ENCODE assay signal across 10 cellular contexts in genomic region chr19:1271528-1272422, GRCh38. TPM values are rescaled to one million over a fixed set of nuclear protein-coding genes. Genes with fewer than 3 reads are reported as not detected.
DNase-seq lines count a peak whose midpoint lies in the region; ATAC-seq, FAIRE-seq and TF ChIP-seq lines count a peak whose summit lies in the region.
"Had no signal": no experiment of that assay in that cellular context is flagged by ENCODE, and none has a peak within 500 bp of the region (broad histone marks: within the 10 kb centered on the region; RNA-seq: fewer than 3 reads in every experiment).

No MANE protein-coding gene starts in this region.

- H3K36me3 ChIP-seq in ovary, result no peaks in the 10 kb centered on the region
- peaks cover 14 to 28% of the 10 kb centered on the region in 2 donors for H3K36me3 ChIP-seq in small intestine (ENCODE audit: control insufficient read depth in 2 of 2, insufficient read depth in 2 of 2, low read length in 2 of 2)

- CTCF ChIA-PET in CD4-positive, alpha-beta T cell (lab: Charles Lee), result interaction anchor here (1.4 to 4.3 kb wide), 2 partner anchors 23 to 28 kb away, joined by 3 to 26 read pairs; no protein-coding TSS in a partner anchor
- CTCF ChIA-PET in RWPE1 (lab: Yijun Ruan, JAX), result interaction anchor here (0.6 to 1.4 kb wide), 5 partner anchors 11 to 72 kb away, joined by 3 to 7 read pairs (median 5); no protein-coding TSS in a partner anchor

- H3K4me3 Mint-ChIP-seq in CD4-positive, alpha-beta T cell, result peak overlapping the region; percentile 94
- H3K4me3 Mint-ChIP-seq in endothelial cell (ENCODE audit: unreplicated experiment), result peak overlapping the region; percentile 77

- no peak for TF ChIP-seq CTCF in CD4-positive, alpha-beta T cell (IDR thresholded peaks at IDR 0.05)
- TF ChIP-seq CTCF in RWPE1 (conservative IDR thresholded peaks at IDR 0.05; ENCODE audit: low read depth), result no peak
- no peak for TF ChIP-seq CTCF in endothelial cell (IDR thresholded peaks at IDR 0.05; ENCODE audit: unreplicated experiment)
- no peak for TF ChIP-seq CTCF in ovary (IDR thresholded peaks at IDR 0.05)

- no peak for TF ChIP-seq POLR2A in ovary (IDR thresholded peaks at IDR 0.05)

- no peaks in the 10 kb centered on the region for H3K9me3 ChIP-seq in CD4-positive, alpha-beta T cell (ENCODE audit: control insufficient read depth, low read length)
- H3K9me3 ChIP-seq in ovary, result no peaks in the 10 kb centered on the region
- H3K9me3 ChIP-seq in small intestine (ENCODE audit: control insufficient read depth, low read depth), result no peaks in the 10 kb centered on the region

- FAIRE-seq in small intestine (lab: Jason Lieb, UNC), result no peak

- H3K27ac Mint-ChIP-seq in CD4-positive, alpha-beta T cell, result peak overlapping the region; percentile 82
- no peak overlapping the region for H3K27ac Mint-ChIP-seq in endothelial cell (ENCODE audit: unreplicated experiment)

- H3K27me3 ChIP-seq in CD4-positive, alpha-beta T cell (ENCODE audit: control insufficient read depth, insufficient read depth, low read length), result no peaks in the 10 kb centered on the region
- no peaks in the 10 kb centered on the region for H3K27me3 ChIP-seq in ovary
- no peaks in the 10 kb centered on the region for H3K27me3 ChIP-seq in small intestine (ENCODE audit: control insufficient read depth in 2 of 2, insufficient read depth in 2 of 2, low read length in 2 of 2)

- H3K27me3 Mint-ChIP-seq in CD4-positive, alpha-beta T cell, result no peaks in the 10 kb centered on the region
- peaks cover 24% of the 10 kb centered on the region for H3K27me3 Mint-ChIP-seq in endothelial cell (ENCODE audit: unreplicated experiment)

- ATAC-seq in CD4-positive, alpha-beta T cell (ENCODE audit: poor library complexity), result no peak
- ATAC-seq in GM18867 (IDR thresholded peaks at IDR 0.05; ENCODE audit: unreplicated experiment), result no peak
- no peak for ATAC-seq in HG02763 (IDR thresholded peaks at IDR 0.05; ENCODE audit: unreplicated experiment)

- intact Hi-C loops in CD4-positive, alpha-beta T cell (cut with DNase I, micrococcal nuclease), result loop anchor here (10.0 kb wide), 2 partner anchors 133 to 203 kb away; partner anchors contain the start of genes C19orf25 (in 1 of the 2), DAZAP1 (in 1 of the 2) and GAMT (in 1 of the 2)
- intact Hi-C loops in ovary (cut with DNase I), result loop anchor here in 1 of 4 donors (10.0 kb wide), 1 partner anchor 113 kb away; the partner anchor contains the start of gene NDUFS7

- POLR2A ChIA-PET in CD4-positive, alpha-beta T cell (lab: Charles Lee), result interaction anchor here (1.3 to 1.9 kb wide), 3 partner anchors 19 to 243 kb away, joined by 3 to 6 read pairs (median 3); no protein-coding TSS in a partner anchor
- POLR2A ChIA-PET in RWPE1 (lab: Yijun Ruan, JAX; ENCODE audit: low non-redundant PET), result no interaction called here

- no peak for DNase-seq in CD4-positive, alpha-beta T cell
- DNase-seq in RWPE1 (ENCODE audit: low spot score), result no peak
- no peak for DNase-seq in endothelial cell (ENCODE audit: low spot score)
- DNase-seq in ovary, result peak in 4 of 5 donors; percentile 49 to 52 (median 50)
- DNase-seq in small intestine, result no peak
- no peak for DNase-seq in NCI-H2029 treated with DMSO at 0.1 percent for 48 hours (lab: John Stamatoyannopoulos, UW)

- no peak for TF ChIP-seq EP300 in ovary (IDR thresholded peaks at IDR 0.05)

- H3K9me3 Mint-ChIP-seq in CD4-positive, alpha-beta T cell, result no peaks in the 10 kb centered on the region
- no peaks in the 10 kb centered on the region for H3K9me3 Mint-ChIP-seq in endothelial cell (ENCODE audit: unreplicated experiment)

- H3K4me3 ChIP-seq in ovary (peak overlapping the region; percentile 74), small intestine (ENCODE audit: low read depth in 1 of 2, low read length in 2 of 2) (peak overlapping the region in 1 of 2 donors; percentile 86)

- 69 to 77% (median 77%) methylated on average over 33 to 37 of the region's 37 CpGs for WGBS in ovary, 3 donors
- 66 to 75% (median 71%) methylated on average over 37 of the region's 37 CpGs for WGBS in small intestine, 3 donors

- peaks cover 68% of the 10 kb centered on the region for H3K4me1 Mint-ChIP-seq in CD4-positive, alpha-beta T cell (ENCODE audit: low read depth)
- peaks cover 36% of the 10 kb centered on the region for H3K4me1 Mint-ChIP-seq in endothelial cell (ENCODE audit: unreplicated experiment)

- peaks cover 68% of the 10 kb centered on the region for H3K36me3 Mint-ChIP-seq in CD4-positive, alpha-beta T cell (ENCODE audit: low read depth)
- H3K36me3 Mint-ChIP-seq in endothelial cell (ENCODE audit: low read depth, unreplicated experiment), result peaks cover 30% of the 10 kb centered on the region

- H3K4me1 ChIP-seq in ovary (ENCODE audit: insufficient read depth), result peaks cover 40% of the 10 kb centered on the region
- H3K4me1 ChIP-seq in small intestine (ENCODE audit: control insufficient read depth in 2 of 2, insufficient read depth in 1 of 2, low read depth in 1 of 2, low read length in 1 of 2), result peaks cover 10 to 17% of the 10 kb centered on the region in 2 donors

- peak overlapping the region; percentile 15 for H3K27ac ChIP-seq in CD4-positive, alpha-beta T cell (ENCODE audit: low read depth, low read length)
- H3K27ac ChIP-seq in RWPE1 (peak overlapping the region; percentile 100), ovary (no peak overlapping the region), small intestine (ENCODE audit: low read depth in 1 of 2, low read length in 1 of 2) (peak overlapping the region in 1 of 2 donors; percentile 39)

RNA-seq across cellular contexts. Expression of gene CIRBP, which starts 2.6 kb away (rescaled TPM):
- 100 to 1,000 TPM; 614 to 628 TPM for total RNA-seq in CD4-positive, alpha-beta T cell
- 315 TPM for total RNA-seq in endothelial cell (ENCODE audit: unreplicated experiment)
- total RNA-seq in ovary, result 100 to 1,000 TPM; 602 to 917 (median 855) TPM
- polyA plus RNA-seq in ovary, result 1,000 to 10,000 TPM in 1 of 2 donors, 100 to 1,000 TPM in 1; 610 to 1,254 TPM
- 100 to 1,000 TPM; 250 to 377 (median 368) TPM for polyA plus RNA-seq in small intestine

RNA-seq across cellular contexts. Expression of gene FAM174C, which starts 3.6 kb away (rescaled TPM):
- total RNA-seq in CD4-positive, alpha-beta T cell, result 10 to 100 TPM; 32.0 to 38.3 TPM
- total RNA-seq in endothelial cell (ENCODE audit: unreplicated experiment) (22.7 TPM), ovary (10 to 100 TPM; 21.7 to 72.5 (median 26.7) TPM)
- polyA plus RNA-seq in ovary (10 to 100 TPM in 1 of 2 donors, under 1 TPM in 1; 0.30 to 35.2 TPM), small intestine (100 to 1,000 TPM in 1 of 3 donors, 10 to 100 TPM in 2; 80.6 to 118 (median 84.1) TPM)

RNA-seq across cellular contexts. Expression of gene EFNA2, which starts 13.9 kb away (rescaled TPM):
- total RNA-seq in CD4-positive, alpha-beta T cell, result not detected
- total RNA-seq in endothelial cell (ENCODE audit: unreplicated experiment) (14.6 TPM), ovary (not detected)
- polyA plus RNA-seq in ovary (under 1 TPM in 1 of 2 donors, not detected in 1; 0.11 TPM), small intestine (10 to 100 TPM; 17.7 to 31.3 (median 27.9) TPM)
- total RNA-seq: LHCN-M2, mesenteric fat pad had no signal

RNA-seq across cellular contexts. Expression of gene MIDN, which starts 23.4 kb away (rescaled TPM):
- 100 to 1,000 TPM; 214 to 228 TPM for total RNA-seq in CD4-positive, alpha-beta T cell
- total RNA-seq in endothelial cell (ENCODE audit: unreplicated experiment) (204 TPM), ovary (100 to 1,000 TPM in 5 of 7 donors, 10 to 100 TPM in 2; 44.9 to 261 (median 107) TPM)
- polyA plus RNA-seq in ovary (10 to 100 TPM; 10.1 to 26.7 TPM), small intestine (10 to 100 TPM; 28.1 to 35.4 (median 30.6) TPM)

RNA-seq across cellular contexts. Expression of gene ATP5F1D, which starts 30.2 kb away (rescaled TPM):
- total RNA-seq in CD4-positive, alpha-beta T cell, result 10 to 100 TPM; 77.6 to 92.6 TPM
- total RNA-seq in endothelial cell (ENCODE audit: unreplicated experiment) (175 TPM), ovary (100 to 1,000 TPM in 6 of 7 donors, 10 to 100 TPM in 1; 71.9 to 218 (median 148) TPM)
- polyA plus RNA-seq in ovary (100 to 1,000 TPM in 1 of 2 donors, 1 to 10 TPM in 1; 1.3 to 110 TPM), small intestine (100 to 1,000 TPM; 310 to 823 (median 675) TPM)

Comparison
In these comparisons a context has a peak if more than half of its experiments do, and no peak if none do; other contexts are left out.
1. DNase-seq: peak in ovary (4 of 5); none in CD4-positive, alpha-beta T cell (0 of 10), RWPE1 (single experiment), endothelial cell (single experiment), small intestine (single experiment) and NCI-H2029 treated with DMSO at 0.1 percent for 48 hours (single experiment).
2. H3K27ac ChIP-seq: peak in CD4-positive, alpha-beta T cell (single experiment) and RWPE1 (single experiment); none in ovary (0 of 2).
3. RNA of gene EFNA2, which starts 13.9 kb away (total RNA-seq): 14.6 TPM in endothelial cell (single experiment); not detected in CD4-positive, alpha-beta T cell and not detected in ovary; every median in the first group is over 10 times any median in the second.